1 cellular context compared by ENCODE assay signal in genomic region chr16:30052671-30053372, GRCh38.
TF ChIP-seq lines count a peak whose summit lies in the region.

No MANE protein-coding gene starts in this region.

TF ChIP-seq in HepG2, 621 proteins besides CTCF, POLR2A, EP300 and RAD21 (continued from another document and continues in another):
- TF ChIP-seq PRDM4 (CRISPR knock-in tag; IDR thresholded peaks at IDR 0.05; ENCODE audit: borderline replicate concordance): peak; percentile 85; the same call in 1 of the 2 replicates
- TF ChIP-seq MXI1 (IDR thresholded peaks at IDR 0.05; ENCODE audit: borderline replicate concordance, low read depth, low read length): peak; percentile 97
- TF ChIP-seq UBTF (CRISPR knock-in tag; IDR thresholded peaks at IDR 0.05): peak; percentile 84
- peak; percentile 80 for TF ChIP-seq CBX1 (IDR thresholded peaks at IDR 0.05; ENCODE audit: low read depth)
- no peak for TF ChIP-seq U2AF1 (optimal IDR thresholded peaks at IDR 0.05; ENCODE audit: low read depth, low read length)
- no peak for TF ChIP-seq SOX6 (IDR thresholded peaks at IDR 0.05)
- peak; percentile 73 for TF ChIP-seq SOX6 (CRISPR knock-in tag; IDR thresholded peaks at IDR 0.05)
- no peak for TF ChIP-seq ZNF20 (CRISPR knock-in tag; IDR thresholded peaks at IDR 0.05)
- TF ChIP-seq SSRP1 (CRISPR knock-in tag; IDR thresholded peaks at IDR 0.05): no peak
- TF ChIP-seq ZFP62 (CRISPR knock-in tag; IDR thresholded peaks at IDR 0.05): no peak
- peak; percentile 99 for TF ChIP-seq ZNF605 (CRISPR knock-in tag; IDR thresholded peaks at IDR 0.05)
- TF ChIP-seq ZBTB26 (CRISPR knock-in tag; IDR thresholded peaks at IDR 0.05; ENCODE audit: borderline replicate concordance): peak; percentile 82
- peak; percentile 78 for TF ChIP-seq FOXP4 (CRISPR knock-in tag; IDR thresholded peaks at IDR 0.05)
- peak; percentile 63 for TF ChIP-seq NFYB (CRISPR knock-in tag; IDR thresholded peaks at IDR 0.05)
- TF ChIP-seq ZNF280B (CRISPR knock-in tag; IDR thresholded peaks at IDR 0.05; ENCODE audit: borderline replicate concordance): peak; percentile 99
- peak; percentile 44 for TF ChIP-seq ASH2L (IDR thresholded peaks at IDR 0.05; ENCODE audit: insufficient read length, low read depth, low read length)
- TF ChIP-seq ATF3 (CRISPR knock-in tag; IDR thresholded peaks at IDR 0.05): peak; percentile 78
- peak; percentile 92 for TF ChIP-seq ZBTB2 (CRISPR knock-in tag; IDR thresholded peaks at IDR 0.05; ENCODE audit: low read depth)
- TF ChIP-seq ZNF609 (CRISPR knock-in tag; IDR thresholded peaks at IDR 0.05; ENCODE audit: borderline replicate concordance): peak; percentile 81; the same call in 1 of the 2 replicates
- peak; percentile 88 for TF ChIP-seq ZBTB7A (CRISPR knock-in tag; IDR thresholded peaks at IDR 0.05)
- peak; percentile 95 for TF ChIP-seq KLF12 (CRISPR knock-in tag; IDR thresholded peaks at IDR 0.05; ENCODE audit: borderline replicate concordance)
- peak; percentile 58; the same call in 1 of the 2 replicates for TF ChIP-seq ZNF143 (CRISPR knock-in tag; IDR thresholded peaks at IDR 0.05)
- TF ChIP-seq TERF1 (CRISPR knock-in tag; IDR thresholded peaks at IDR 0.05): no peak
- TF ChIP-seq FOXP1 (IDR thresholded peaks at IDR 0.05): no peak
- TF ChIP-seq FOXP1 (CRISPR knock-in tag; IDR thresholded peaks at IDR 0.05): no peak
- TF ChIP-seq MBNL3 (CRISPR knock-in tag; conservative IDR thresholded peaks at IDR 0.05): no peak
- TF ChIP-seq CBX2 (IDR thresholded peaks at IDR 0.05; ENCODE audit: low read depth, low read length): no peak
- TF ChIP-seq CBX2 (CRISPR knock-in tag; IDR thresholded peaks at IDR 0.05; ENCODE audit: low read depth): peak; percentile 87; the same call in 1 of the 2 replicates
- peak; percentile 98 for TF ChIP-seq NFKB2 (CRISPR knock-in tag; IDR thresholded peaks at IDR 0.05; ENCODE audit: borderline replicate concordance)
- no peak; the same call in 1 of the 2 replicates for TF ChIP-seq ZNF235 (CRISPR knock-in tag; IDR thresholded peaks at IDR 0.05; ENCODE audit: borderline replicate concordance)
- no peak for TF ChIP-seq RARG (CRISPR knock-in tag; IDR thresholded peaks at IDR 0.05; ENCODE audit: low read depth)
- peak; percentile 93 for TF ChIP-seq ZNF44 (CRISPR knock-in tag; IDR thresholded peaks at IDR 0.05)
- peak; percentile 52; the same call in 1 of the 2 replicates for TF ChIP-seq ZBTB14 (CRISPR knock-in tag; IDR thresholded peaks at IDR 0.05)
- peak; percentile 95 for TF ChIP-seq SNAPC2 (CRISPR knock-in tag; IDR thresholded peaks at IDR 0.05)
- peak; percentile 94; the same call in 1 of the 2 replicates for TF ChIP-seq ZSCAN30 (CRISPR knock-in tag; IDR thresholded peaks at IDR 0.05)
- peak; percentile 84 for TF ChIP-seq ZSCAN29 (CRISPR knock-in tag; conservative IDR thresholded peaks at IDR 0.05)
- TF ChIP-seq PPARG (CRISPR knock-in tag; conservative IDR thresholded peaks at IDR 0.05): peak; percentile 73
- peak; percentile 97 for TF ChIP-seq HOXA9 (CRISPR knock-in tag; IDR thresholded peaks at IDR 0.05; ENCODE audit: borderline replicate concordance)
- TF ChIP-seq HNRNPL (IDR thresholded peaks at IDR 0.05; ENCODE audit: low read depth, low read length): no peak
